9 cellular contexts compared by ENCODE assay signal in the genomic region with DNA sequence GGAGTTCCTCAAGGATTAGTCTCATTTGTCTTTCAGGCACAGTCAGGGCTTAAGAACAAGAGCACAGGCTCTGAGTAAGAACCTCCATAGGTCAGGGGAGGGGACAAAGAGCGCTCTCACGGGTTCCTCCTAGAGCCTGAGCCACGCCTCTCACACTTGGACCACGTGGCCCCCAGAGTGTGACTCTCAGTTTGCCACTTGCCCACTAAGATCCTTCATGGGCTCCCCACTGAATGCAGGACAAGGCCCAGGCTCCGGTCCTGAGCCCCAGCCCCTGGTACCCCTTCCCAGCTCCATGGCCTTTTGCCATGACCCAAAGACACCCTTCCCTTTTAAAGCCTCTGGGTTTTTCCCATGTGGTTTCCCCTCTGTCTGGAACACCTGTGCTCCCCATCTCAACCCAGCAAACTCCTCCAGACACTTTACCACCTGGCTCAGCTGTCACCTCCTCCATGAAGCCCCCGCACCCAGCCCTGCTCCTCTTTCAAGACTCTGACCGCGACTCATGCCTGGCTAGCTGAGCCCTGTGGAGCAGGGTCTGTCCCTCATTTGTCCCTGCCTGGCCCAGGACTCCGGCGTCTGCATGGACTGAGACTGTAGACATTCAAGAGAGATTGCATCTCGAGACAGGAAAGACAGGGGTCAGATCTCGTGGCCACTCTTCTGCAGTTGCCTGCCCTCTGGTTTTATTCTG. TPM values are rescaled to one million over a fixed set of nuclear protein-coding genes. Genes with fewer than 3 reads are reported as not detected.
A peak's percentile ranks its signal among the peaks of the same experiment; 100 is the strongest.
DNase-seq lines count a peak whose midpoint lies in the region; ATAC-seq and TF ChIP-seq lines count a peak whose summit lies in the region.
"Had no signal": no experiment of that assay in that cellular context is flagged by ENCODE, and none has a peak within 500 bp of the region (broad histone marks: within the 10 kb centered on the region; RNA-seq: fewer than 3 reads in every experiment).

No MANE protein-coding gene starts in this region.

- H3K27me3 ChIP-seq in KMS-11 (ENCODE audit: insufficient read depth, low read depth), result no peaks in the 10 kb centered on the region

- peak overlapping the region; percentile 29; the same call in 1 of the 2 replicates for H2AFZ ChIP-seq in KMS-11 (ENCODE audit: low read depth)

- H3K9me3 Mint-ChIP-seq in central memory CD8-positive, alpha-beta T cell, result no peaks in the 10 kb centered on the region
- no peaks in the 10 kb centered on the region for H3K9me3 Mint-ChIP-seq in progenitor cell of endocrine pancreas (ENCODE audit: low read depth)

- H3K27me3 Mint-ChIP-seq in central memory CD8-positive, alpha-beta T cell, result no peaks in the 10 kb centered on the region
- peaks cover 18% of the 10 kb centered on the region for H3K27me3 Mint-ChIP-seq in progenitor cell of endocrine pancreas

- no peak for TF ChIP-seq CTCF in KMS-11 (conservative IDR thresholded peaks at IDR 0.05; ENCODE audit: low read depth, low read length)
- no peak for TF ChIP-seq CTCF in progenitor cell of endocrine pancreas (IDR thresholded peaks at IDR 0.05; ENCODE audit: unreplicated experiment)

- H3K4me1 Mint-ChIP-seq in central memory CD8-positive, alpha-beta T cell, result peaks cover 20% of the 10 kb centered on the region
- peaks cover 9% of the 10 kb centered on the region for H3K4me1 Mint-ChIP-seq in progenitor cell of endocrine pancreas (ENCODE audit: low read depth)

- H4K20me1 ChIP-seq in KMS-11 (ENCODE audit: insufficient read depth), result no peaks in the 10 kb centered on the region

- H3K4me1 ChIP-seq in KMS-11 (ENCODE audit: low read depth, poor library complexity, severe bottlenecking), result peaks cover 25% of the 10 kb centered on the region

- peak overlapping the region; percentile 60; the same call in 1 of the 2 replicates for H3K4me2 ChIP-seq in KMS-11

- H3K9ac ChIP-seq in KMS-11, result peak overlapping the region; percentile 25; the same call in 1 of the 2 replicates

- peaks cover 2% of the 10 kb centered on the region for H3K36me3 Mint-ChIP-seq in central memory CD8-positive, alpha-beta T cell (ENCODE audit: insufficient read depth)
- no peaks in the 10 kb centered on the region for H3K36me3 Mint-ChIP-seq in progenitor cell of endocrine pancreas (ENCODE audit: insufficient read depth)

- H3K79me2 ChIP-seq in KMS-11 (ENCODE audit: insufficient read depth, low read depth), result no peaks in the 10 kb centered on the region

- H3K36me3 ChIP-seq in KMS-11 (ENCODE audit: insufficient read depth), result no peaks in the 10 kb centered on the region

- H3K4me3 Mint-ChIP-seq in central memory CD8-positive, alpha-beta T cell, result peak overlapping the region; percentile 49
- H3K4me3 Mint-ChIP-seq in progenitor cell of endocrine pancreas (ENCODE audit: low read depth), result no peak overlapping the region

- DNase-seq in central memory CD8-positive, alpha-beta T cell (ENCODE audit: low spot score in 2 of 2), result peak; percentile 18 to 52
- DNase-seq in HuH-7.5 (ENCODE audit: low spot score) (no peak), NCI-H226 (no peak), progenitor cell of endocrine pancreas (ENCODE audit: low spot score, unreplicated experiment) (no peak), T1000 (lab: John Stamatoyannopoulos, UW) (no peak)
- DNase-seq: IMR-90 had no signal

- peak overlapping the region; percentile 79 for H3K27ac Mint-ChIP-seq in central memory CD8-positive, alpha-beta T cell (ENCODE audit: low read depth)
- H3K27ac Mint-ChIP-seq in progenitor cell of endocrine pancreas, result no peak overlapping the region

- ATAC-seq in GM18519 (IDR thresholded peaks at IDR 0.05; ENCODE audit: low FRiP score, unreplicated experiment), result peak; percentile 90
- ATAC-seq in GM21619 (IDR thresholded peaks at IDR 0.05; ENCODE audit: unreplicated experiment), result peak; percentile 92
- ATAC-seq in central memory CD8-positive, alpha-beta T cell (replicated peaks; ENCODE audit: extremely low read depth, poor library complexity, severe bottlenecking), result peak; percentile 99

- H3K4me3 ChIP-seq in KMS-11 (IDR thresholded peaks at IDR 0.05; ENCODE audit: insufficient read depth, low read depth, low read length), result no peak overlapping the region

- H3K27ac ChIP-seq in KMS-11, result peak overlapping the region; percentile 43

RNA-seq across cellular contexts. Expression of a gene that starts 32.7 kb away (rescaled TPM):
- total RNA-seq in progenitor cell of endocrine pancreas, result 33.2 and 34.2 TPM in 2 replicates

Comparison
In these comparisons a context has a peak if more than half of its experiments do, and no peak if none do; other contexts are left out.
1. DNase-seq: peak in central memory CD8-positive, alpha-beta T cell (2 of 2); none in HuH-7.5 (single experiment), NCI-H226 (single experiment), progenitor cell of endocrine pancreas (single experiment) and T1000 (single experiment).
2. Peak in every context shown above with its lines, with median percentiles within 50 percentile points of each other: ATAC-seq.